ENCODE assay signal across 11 cellular contexts in the genomic region with DNA sequence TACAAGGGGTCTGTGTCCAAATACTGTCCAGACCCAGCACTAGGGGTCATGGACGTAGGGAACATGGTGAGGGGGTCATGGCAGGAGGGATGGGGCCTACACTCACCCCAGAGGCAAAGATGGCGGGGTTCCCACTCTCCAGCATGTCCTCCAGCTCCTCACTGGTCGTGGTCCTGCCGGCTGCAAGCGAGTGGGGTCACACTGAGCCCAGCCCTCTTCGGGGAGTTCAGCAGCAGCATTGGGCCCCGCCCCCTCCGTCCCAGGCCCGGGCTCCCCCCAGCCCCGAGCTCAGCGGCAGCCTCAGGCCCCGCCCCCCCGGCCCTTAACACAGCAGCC. TPM values are rescaled to one million over a fixed set of nuclear protein-coding genes. Genes with fewer than 3 reads are reported as not detected.
DNase-seq lines count a peak whose midpoint lies in the region; ATAC-seq and TF ChIP-seq lines count a peak whose summit lies in the region.
"Had no signal": no experiment of that assay in that cellular context is flagged by ENCODE, and none has a peak within 500 bp of the region (broad histone marks: within the 10 kb centered on the region; RNA-seq: fewer than 3 reads in every experiment).

No MANE protein-coding gene starts in this region.

- peak overlapping the region; percentile 23 for H3K27ac Mint-ChIP-seq in MCF 10A (ENCODE audit: low read depth, unreplicated experiment)
- H3K27ac Mint-ChIP-seq: activated naive CD4-positive, alpha-beta T cell treated with anti-CD3 and anti-CD28 coated beads for 36 hours had no signal

- WGBS in mesendoderm (ENCODE audit: extremely low coverage, insufficient coverage, low lambda C conversion rate): no CpG with 5 or more reads among the region's 13 CpGs
- 32% methylated on average over 7 of the region's 13 CpGs; no CpG with 5 or more reads in 1 of the 2 donors for WGBS in upper lobe of left lung, 2 donors

- H4K5ac ChIP-seq in mesendoderm (ENCODE audit: low read length): no peak overlapping the region

- no peak overlapping the region for H2BK5ac ChIP-seq in mesendoderm (ENCODE audit: low read length)

- POLR2A ChIA-PET in MCF 10A (lab: Yijun Ruan, JAX) (interaction anchor here (0.5 kb wide), 1 partner anchor 11 kb away, joined by 3 read pairs; no protein-coding TSS in a partner anchor), GM10248 (lab: Yijun Ruan, JAX) (interaction anchor here (1.2 kb wide), 1 partner anchor 13 kb away, joined by 3 read pairs; no protein-coding TSS in a partner anchor)

- no peaks in the 10 kb centered on the region for H3K9me3 Mint-ChIP-seq in MCF 10A (ENCODE audit: unreplicated experiment)
- H3K9me3 Mint-ChIP-seq: activated naive CD4-positive, alpha-beta T cell treated with anti-CD3 and anti-CD28 coated beads for 36 hours had no signal

- no peak overlapping the region for H3K18ac ChIP-seq in mesendoderm (ENCODE audit: low read length)

- no peaks in the 10 kb centered on the region for H3K79me1 ChIP-seq in mesendoderm (ENCODE audit: low read length)

- H3K27me3 ChIP-seq in breast epithelium: no peaks in the 10 kb centered on the region
- H3K27me3 ChIP-seq in colonic mucosa: no peaks in the 10 kb centered on the region
- no peaks in the 10 kb centered on the region for H3K27me3 ChIP-seq in mesendoderm (ENCODE audit: insufficient read depth, low read length, poor library complexity)
- no peaks in the 10 kb centered on the region for H3K27me3 ChIP-seq in upper lobe of left lung
- H3K27me3 ChIP-seq: foreskin keratinocyte had no signal

- CTCF ChIA-PET in MCF 10A (lab: Yijun Ruan, JAX) (interaction anchor here (0.7 to 0.8 kb wide), 2 partner anchors 18 to 23 kb away, joined by 3 read pairs; no protein-coding TSS in a partner anchor), GM10248 (lab: Yijun Ruan, JAX) (interaction anchor here (1.9 to 3.1 kb wide), 3 partner anchors 11 to 97 kb away, joined by 4 to 14 read pairs (median 11); no protein-coding TSS in a partner anchor)

- TF ChIP-seq POLR2A in breast epithelium (IDR thresholded peaks at IDR 0.05) (no peak), upper lobe of left lung (IDR thresholded peaks at IDR 0.05) (no peak)

- H4K8ac ChIP-seq in mesendoderm (ENCODE audit: low read depth, low read length): no peak overlapping the region

- H3K9me3 ChIP-seq in breast epithelium: no peaks in the 10 kb centered on the region
- no peaks in the 10 kb centered on the region for H3K9me3 ChIP-seq in colonic mucosa
- no peaks in the 10 kb centered on the region for H3K9me3 ChIP-seq in upper lobe of left lung

- no peak overlapping the region for H3K9ac ChIP-seq in colonic mucosa (ENCODE audit: low read depth in 2 of 2, low read length in 2 of 2)
- H3K9ac ChIP-seq in mesendoderm (ENCODE audit: low read length): peak overlapping the region; percentile 18

- no peak for ATAC-seq in upper lobe of left lung (ENCODE audit: low FRiP score in 2 of 2)
- no peak for ATAC-seq in GM21390 (IDR thresholded peaks at IDR 0.05; ENCODE audit: unreplicated experiment)

- no peaks in the 10 kb centered on the region for H3K36me3 ChIP-seq in breast epithelium
- no peaks in the 10 kb centered on the region for H3K36me3 ChIP-seq in colonic mucosa
- no peaks in the 10 kb centered on the region for H3K36me3 ChIP-seq in mesendoderm (ENCODE audit: control insufficient read depth, insufficient read depth, low read length)
- H3K36me3 ChIP-seq in upper lobe of left lung: peaks cover 0 to 24% (median 14%) of the 10 kb centered on the region in 4 donors

- H2AK5ac ChIP-seq in mesendoderm (ENCODE audit: low read length): no peak overlapping the region

- no peak overlapping the region for H3K23ac ChIP-seq in mesendoderm (ENCODE audit: low read length)

- H3K4ac ChIP-seq in mesendoderm (ENCODE audit: low read depth, low read length): no peak overlapping the region

- H3K27ac ChIP-seq in breast epithelium (no peak overlapping the region), colonic mucosa (no peak overlapping the region), mesendoderm (ENCODE audit: low read depth, low read length) (no peak overlapping the region), upper lobe of left lung (no peak overlapping the region)
- H3K27ac ChIP-seq: foreskin keratinocyte had no signal

- intact Hi-C loops in MCF 10A (cut with micrococcal nuclease) (no loop called here), breast epithelium (cut with DNase I; ENCODE audit: low total_unique reads) (no loop called here), colonic mucosa (cut with DNase I) (no loop called here)

- BruUV-seq in MCF 10A (replicated peaks; lab: Mats Ljungman, UMichigan): no TSS peak

- peaks cover 51% of the 10 kb centered on the region for H3K36me3 Mint-ChIP-seq in MCF 10A (ENCODE audit: insufficient read depth, unreplicated experiment)

- H3K4me2 ChIP-seq in mesendoderm (ENCODE audit: low read length): no peak overlapping the region

- no peaks in the 10 kb centered on the region for H3K4me1 ChIP-seq in breast epithelium
- no peaks in the 10 kb centered on the region for H3K4me1 ChIP-seq in colonic mucosa
- no peaks in the 10 kb centered on the region for H3K4me1 ChIP-seq in mesendoderm (ENCODE audit: control insufficient read depth, low read depth, low read length)
- peaks cover 0 to 23% (median 15%) of the 10 kb centered on the region in 4 donors for H3K4me1 ChIP-seq in upper lobe of left lung

- no peak overlapping the region for H3K56ac ChIP-seq in mesendoderm (ENCODE audit: low read length)

- TF ChIP-seq CTCF in MCF 10A (IDR thresholded peaks at IDR 0.05; ENCODE audit: unreplicated experiment): no peak
- TF ChIP-seq CTCF in breast epithelium (IDR thresholded peaks at IDR 0.05): no peak
- no peak for TF ChIP-seq CTCF in colonic mucosa (IDR thresholded peaks at IDR 0.05)
- no peak for TF ChIP-seq CTCF in upper lobe of left lung (IDR thresholded peaks at IDR 0.05)
- no peak for TF ChIP-seq CTCF in GM10248 (IDR thresholded peaks at IDR 0.05; ENCODE audit: control extremely low read depth, extremely low read depth, low read depth, missing control alignments)

- H3K79me2 ChIP-seq in mesendoderm (ENCODE audit: control insufficient read depth, insufficient read depth, low read length): no peaks in the 10 kb centered on the region

- H3K4me3 ChIP-seq in breast epithelium (no peak overlapping the region), colonic mucosa (peak overlapping the region; percentile 24), mesendoderm (ENCODE audit: low read length) (no peak overlapping the region), upper lobe of left lung (peak overlapping the region in 3 of 4 donors; percentile 13 to 37 (median 30))

- peaks cover 20% of the 10 kb centered on the region for H3K4me1 Mint-ChIP-seq in MCF 10A (ENCODE audit: insufficient read depth, unreplicated experiment)

- no peak for TF ChIP-seq EP300 in upper lobe of left lung (IDR thresholded peaks at IDR 0.05)

- H2BK15ac ChIP-seq in mesendoderm (replicated peaks; ENCODE audit: low read depth): no peak overlapping the region

- no peaks in the 10 kb centered on the region for H3K27me3 Mint-ChIP-seq in MCF 10A (ENCODE audit: insufficient read depth, unreplicated experiment)

- DNase-seq in MCF 10A (ENCODE audit: unreplicated experiment) (no peak), breast epithelium (ENCODE audit: low spot score in 2 of 2) (no peak), colonic mucosa (no peak), mesendoderm (no peak), upper lobe of left lung (no peak), GM10248 (ENCODE audit: extremely low spot score) (no peak), amniotic stem cell (lab: John Stamatoyannopoulos, UW) (no peak)
- DNase-seq: foreskin keratinocyte, GDM1 had no signal

- H2BK120ac ChIP-seq in mesendoderm (ENCODE audit: low read depth, low read length): no peak overlapping the region

- no peak overlapping the region for H3K4me3 Mint-ChIP-seq in MCF 10A (ENCODE audit: unreplicated experiment)
- H3K4me3 Mint-ChIP-seq: activated naive CD4-positive, alpha-beta T cell treated with anti-CD3 and anti-CD28 coated beads for 36 hours had no signal

RNA-seq across cellular contexts. Expression of a gene that starts 15.9 kb away (rescaled TPM):
- total RNA-seq in MCF 10A (2022) (21.9 and 24.2 TPM in 2 replicates), breast epithelium (1 to 10 TPM; 5.9 to 9.5 (median 8.5) TPM), colonic mucosa (1 to 10 TPM; 7.0 to 7.2 TPM), upper lobe of left lung (10 to 100 TPM in 2 of 6 donors, 1 to 10 TPM in 4; 4.1 to 16.9 (median 5.9) TPM)
- polyA plus RNA-seq in mesendoderm (2013, experiment 1 of 2): 4.8 TPM
- polyA plus RNA-seq in mesendoderm (2013, experiment 2 of 2): 5.3 TPM

RNA-seq across cellular contexts. Expression of a gene that starts 20.2 kb away (rescaled TPM):
- total RNA-seq in MCF 10A (2022): 71.5 and 81.9 TPM in 2 replicates
- 10 to 100 TPM; 39.5 to 49.8 (median 41.0) TPM for total RNA-seq in breast epithelium
- total RNA-seq in colonic mucosa: 10 to 100 TPM; 46.4 to 79.5 TPM
- 149 TPM for polyA plus RNA-seq in mesendoderm (2013, experiment 1 of 2)
- 149 TPM for polyA plus RNA-seq in mesendoderm (2013, experiment 2 of 2)
- total RNA-seq in upper lobe of left lung: 10 to 100 TPM; 19.9 to 52.3 (median 48.8) TPM

RNA-seq across cellular contexts. Expression of a gene that starts 20.4 kb away (rescaled TPM):
- 11.0 and 11.4 TPM in 2 replicates for total RNA-seq in MCF 10A (2022)
- 1 to 10 TPM; 2.9 to 6.9 (median 4.6) TPM for total RNA-seq in breast epithelium
- total RNA-seq in colonic mucosa: 10 to 100 TPM in 1 of 2 donors, 1 to 10 TPM in 1; 9.7 to 15.1 TPM
- polyA plus RNA-seq in mesendoderm (2013, experiment 1 of 2): 7.6 TPM
- polyA plus RNA-seq in mesendoderm (2013, experiment 2 of 2): 7.6 TPM
- 10 to 100 TPM in 4 of 6 donors, 1 to 10 TPM in 2; 6.9 to 13.1 (median 10.3) TPM for total RNA-seq in upper lobe of left lung

RNA-seq across cellular contexts. Expression of a gene that starts 35.0 kb away (rescaled TPM):
- total RNA-seq in MCF 10A (2022) (15.3 and 18.9 TPM in 2 replicates), breast epithelium (10 to 100 TPM; 10.9 to 57.8 (median 36.4) TPM), colonic mucosa (100 to 1,000 TPM; 109 to 123 TPM), upper lobe of left lung (10 to 100 TPM; 13.6 to 35.3 (median 28.2) TPM)
- polyA plus RNA-seq in mesendoderm (2013, experiment 1 of 2): 9.8 TPM
- 10.8 TPM for polyA plus RNA-seq in mesendoderm (2013, experiment 2 of 2)

RNA-seq across cellular contexts. Expression of a gene that starts 36.0 kb away (rescaled TPM):
- total RNA-seq in MCF 10A (2022) (0.44 and 1.3 TPM in 2 replicates), breast epithelium (1 to 10 TPM; 3.5 to 5.9 (median 3.8) TPM), colonic mucosa (1 to 10 TPM in 1 of 2 donors, under 1 TPM in 1; 0.62 to 2.0 TPM), upper lobe of left lung (1 to 10 TPM; 1.0 to 4.3 (median 1.5) TPM)
- 1.1 TPM for polyA plus RNA-seq in mesendoderm (2013, experiment 1 of 2)
- polyA plus RNA-seq in mesendoderm (2013, experiment 2 of 2): 1.1 TPM
- total RNA-seq: activated naive CD4-positive, alpha-beta T cell treated with anti-CD3 and anti-CD28 coated beads for 36 hours had no signal

Comparison
In these comparisons a context has a peak if more than half of its experiments do, and no peak if none do; other contexts are left out.
1. H3K4me3 ChIP-seq: peak in colonic mucosa (single experiment) and upper lobe of left lung (3 of 4); none in breast epithelium (0 of 3) and mesendoderm (single experiment).